ENCODE assay signal across 1 cellular context in the genomic region with DNA sequence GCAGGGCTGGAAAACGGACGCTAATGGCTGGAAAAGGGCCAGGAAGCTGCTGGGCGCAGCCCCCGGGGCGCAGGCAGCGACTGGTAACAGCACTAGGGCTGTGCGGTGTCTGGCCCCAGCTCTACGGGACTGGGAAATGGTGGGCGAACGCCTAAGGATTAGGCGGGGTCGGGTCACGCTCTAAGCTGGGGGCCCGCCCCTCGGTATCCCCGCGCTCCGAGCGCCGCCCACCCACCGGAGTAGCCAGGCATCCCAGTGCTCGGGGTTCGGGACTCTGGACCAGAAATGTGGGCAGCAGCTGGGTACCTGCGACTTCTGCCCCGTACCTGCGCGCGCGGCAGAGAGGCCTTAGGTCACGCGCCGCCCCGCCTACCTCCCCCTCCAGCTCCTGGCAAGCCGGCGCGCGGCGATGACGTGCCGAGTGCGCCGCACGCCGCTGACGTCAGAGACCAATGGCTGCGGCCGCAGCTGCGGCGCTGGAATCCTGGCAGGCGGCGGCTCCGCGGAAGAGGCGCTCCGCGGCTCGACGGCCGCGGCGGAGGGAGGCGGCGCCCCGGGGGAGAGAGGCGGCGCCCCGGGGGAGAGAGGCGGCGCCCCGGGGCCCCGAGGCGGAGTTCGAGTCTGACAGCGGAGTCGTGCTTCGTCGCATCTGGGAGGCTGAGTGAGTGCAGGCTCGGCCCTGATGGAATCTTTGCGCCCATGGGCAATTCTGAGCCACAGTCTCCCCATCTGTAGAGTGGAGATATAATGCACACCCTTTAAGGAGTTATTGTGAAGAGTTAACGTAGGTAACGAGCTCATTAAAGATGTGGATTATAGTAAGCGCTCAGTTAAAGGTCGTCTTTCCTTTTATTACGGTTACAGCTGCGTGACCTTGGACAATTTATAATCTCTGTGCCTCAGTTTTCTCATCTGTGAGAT.
TF ChIP-seq lines count a peak whose summit lies in the region.

TSS of gene HPS4 (minus strand) at position 345 of the 921 bp plus-strand sequence. CDS start 2,021 bp downstream, outside the sequence.
TSS of gene SRRD (plus strand) at position 439 of the 921 bp plus-strand sequence. CDS start at position 453, 14 bp downstream.

TF ChIP-seq in HepG2, 621 proteins besides CTCF, POLR2A, EP300 and RAD21 (continued from another document and continues in another):
- peak; percentile 70; the same call in 1 of the 2 replicates for TF ChIP-seq ZNF142 (CRISPR knock-in tag; IDR thresholded peaks at IDR 0.05)
- TF ChIP-seq PLRG1 (conservative IDR thresholded peaks at IDR 0.05), result no peak
- TF ChIP-seq RNF219 (CRISPR knock-in tag; IDR thresholded peaks at IDR 0.05), result no peak
- TF ChIP-seq ZNF530 (CRISPR knock-in tag; IDR thresholded peaks at IDR 0.05; ENCODE audit: low read depth), result no peak
- TF ChIP-seq, protein P1, sequence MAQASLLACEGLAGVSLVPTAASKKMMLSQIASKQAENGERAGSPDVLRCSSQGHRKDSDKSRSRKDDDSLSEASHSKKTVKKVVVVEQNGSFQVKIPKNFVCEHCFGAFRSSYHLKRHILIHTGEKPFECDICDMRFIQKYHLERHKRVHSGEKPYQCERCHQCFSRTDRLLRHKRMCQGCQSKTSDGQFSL (CRISPR knock-in tag; IDR thresholded peaks at IDR 0.05), result peak; percentile 86
- no peak for TF ChIP-seq ZNF207 (IDR thresholded peaks at IDR 0.05; ENCODE audit: borderline replicate concordance)
- no peak for TF ChIP-seq SNAI1 (CRISPR knock-in tag; IDR thresholded peaks at IDR 0.05; ENCODE audit: borderline replicate concordance)
- TF ChIP-seq, protein P2, sequence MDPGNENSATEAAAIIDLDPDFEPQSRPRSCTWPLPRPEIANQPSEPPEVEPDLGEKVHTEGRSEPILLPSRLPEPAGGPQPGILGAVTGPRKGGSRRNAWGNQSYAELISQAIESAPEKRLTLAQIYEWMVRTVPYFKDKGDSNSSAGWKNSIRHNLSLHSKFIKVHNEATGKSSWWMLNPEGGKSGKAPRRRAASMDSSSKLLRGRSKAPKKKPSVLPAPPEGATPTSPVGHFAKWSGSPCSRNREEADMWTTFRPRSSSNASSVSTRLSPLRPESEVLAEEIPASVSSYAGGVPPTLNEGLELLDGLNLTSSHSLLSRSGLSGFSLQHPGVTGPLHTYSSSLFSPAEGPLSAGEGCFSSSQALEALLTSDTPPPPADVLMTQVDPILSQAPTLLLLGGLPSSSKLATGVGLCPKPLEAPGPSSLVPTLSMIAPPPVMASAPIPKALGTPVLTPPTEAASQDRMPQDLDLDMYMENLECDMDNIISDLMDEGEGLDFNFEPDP (CRISPR knock-in tag; conservative IDR thresholded peaks at IDR 0.05), result no peak
- TF ChIP-seq PBX3 (CRISPR knock-in tag; IDR thresholded peaks at IDR 0.05; ENCODE audit: borderline replicate concordance), result no peak
- no peak for TF ChIP-seq STAT5B (CRISPR knock-in tag; IDR thresholded peaks at IDR 0.05)
- TF ChIP-seq ZNF598 (CRISPR knock-in tag; IDR thresholded peaks at IDR 0.05; ENCODE audit: borderline replicate concordance), result 0 out of 2 replicates have a peak, but pooled peaks have one; percentile 94
- TF ChIP-seq, protein P3, sequence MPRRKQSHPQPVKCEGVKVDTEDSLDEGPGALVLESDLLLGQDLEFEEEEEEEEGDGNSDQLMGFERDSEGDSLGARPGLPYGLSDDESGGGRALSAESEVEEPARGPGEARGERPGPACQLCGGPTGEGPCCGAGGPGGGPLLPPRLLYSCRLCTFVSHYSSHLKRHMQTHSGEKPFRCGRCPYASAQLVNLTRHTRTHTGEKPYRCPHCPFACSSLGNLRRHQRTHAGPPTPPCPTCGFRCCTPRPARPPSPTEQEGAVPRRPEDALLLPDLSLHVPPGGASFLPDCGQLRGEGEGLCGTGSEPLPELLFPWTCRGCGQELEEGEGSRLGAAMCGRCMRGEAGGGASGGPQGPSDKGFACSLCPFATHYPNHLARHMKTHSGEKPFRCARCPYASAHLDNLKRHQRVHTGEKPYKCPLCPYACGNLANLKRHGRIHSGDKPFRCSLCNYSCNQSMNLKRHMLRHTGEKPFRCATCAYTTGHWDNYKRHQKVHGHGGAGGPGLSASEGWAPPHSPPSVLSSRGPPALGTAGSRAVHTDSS (CRISPR knock-in tag; conservative IDR thresholded peaks at IDR 0.05), result 0 out of 2 replicates have a peak, but pooled peaks have one; percentile 48
- TF ChIP-seq GPN1 (CRISPR knock-in tag; IDR thresholded peaks at IDR 0.05; ENCODE audit: borderline replicate concordance), result no peak
- TF ChIP-seq HMGA1 (CRISPR knock-in tag; conservative IDR thresholded peaks at IDR 0.05), result no peak
- TF ChIP-seq TFAP4 (IDR thresholded peaks at IDR 0.05; ENCODE audit: borderline replicate concordance, low read depth), result peak; percentile 72; the same call in 1 of the 2 replicates
- no peak for TF ChIP-seq HMG20B (CRISPR knock-in tag; conservative IDR thresholded peaks at IDR 0.05)
- TF ChIP-seq FOXM1 (CRISPR knock-in tag; IDR thresholded peaks at IDR 0.05), result 0 out of 2 replicates have a peak, but pooled peaks have one; percentile 54
- no peak for TF ChIP-seq KAT2B (IDR thresholded peaks at IDR 0.05; ENCODE audit: borderline replicate concordance, low read depth, low read length)
- TF ChIP-seq, protein P4, sequence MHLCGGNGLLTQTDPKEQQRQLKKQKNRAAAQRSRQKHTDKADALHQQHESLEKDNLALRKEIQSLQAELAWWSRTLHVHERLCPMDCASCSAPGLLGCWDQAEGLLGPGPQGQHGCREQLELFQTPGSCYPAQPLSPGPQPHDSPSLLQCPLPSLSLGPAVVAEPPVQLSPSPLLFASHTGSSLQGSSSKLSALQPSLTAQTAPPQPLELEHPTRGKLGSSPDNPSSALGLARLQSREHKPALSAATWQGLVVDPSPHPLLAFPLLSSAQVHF (CRISPR knock-in tag; IDR thresholded peaks at IDR 0.05), result no peak
- peak; percentile 22 for TF ChIP-seq NAIF1 (CRISPR knock-in tag; IDR thresholded peaks at IDR 0.05; ENCODE audit: borderline replicate concordance)
- TF ChIP-seq, protein P5, sequence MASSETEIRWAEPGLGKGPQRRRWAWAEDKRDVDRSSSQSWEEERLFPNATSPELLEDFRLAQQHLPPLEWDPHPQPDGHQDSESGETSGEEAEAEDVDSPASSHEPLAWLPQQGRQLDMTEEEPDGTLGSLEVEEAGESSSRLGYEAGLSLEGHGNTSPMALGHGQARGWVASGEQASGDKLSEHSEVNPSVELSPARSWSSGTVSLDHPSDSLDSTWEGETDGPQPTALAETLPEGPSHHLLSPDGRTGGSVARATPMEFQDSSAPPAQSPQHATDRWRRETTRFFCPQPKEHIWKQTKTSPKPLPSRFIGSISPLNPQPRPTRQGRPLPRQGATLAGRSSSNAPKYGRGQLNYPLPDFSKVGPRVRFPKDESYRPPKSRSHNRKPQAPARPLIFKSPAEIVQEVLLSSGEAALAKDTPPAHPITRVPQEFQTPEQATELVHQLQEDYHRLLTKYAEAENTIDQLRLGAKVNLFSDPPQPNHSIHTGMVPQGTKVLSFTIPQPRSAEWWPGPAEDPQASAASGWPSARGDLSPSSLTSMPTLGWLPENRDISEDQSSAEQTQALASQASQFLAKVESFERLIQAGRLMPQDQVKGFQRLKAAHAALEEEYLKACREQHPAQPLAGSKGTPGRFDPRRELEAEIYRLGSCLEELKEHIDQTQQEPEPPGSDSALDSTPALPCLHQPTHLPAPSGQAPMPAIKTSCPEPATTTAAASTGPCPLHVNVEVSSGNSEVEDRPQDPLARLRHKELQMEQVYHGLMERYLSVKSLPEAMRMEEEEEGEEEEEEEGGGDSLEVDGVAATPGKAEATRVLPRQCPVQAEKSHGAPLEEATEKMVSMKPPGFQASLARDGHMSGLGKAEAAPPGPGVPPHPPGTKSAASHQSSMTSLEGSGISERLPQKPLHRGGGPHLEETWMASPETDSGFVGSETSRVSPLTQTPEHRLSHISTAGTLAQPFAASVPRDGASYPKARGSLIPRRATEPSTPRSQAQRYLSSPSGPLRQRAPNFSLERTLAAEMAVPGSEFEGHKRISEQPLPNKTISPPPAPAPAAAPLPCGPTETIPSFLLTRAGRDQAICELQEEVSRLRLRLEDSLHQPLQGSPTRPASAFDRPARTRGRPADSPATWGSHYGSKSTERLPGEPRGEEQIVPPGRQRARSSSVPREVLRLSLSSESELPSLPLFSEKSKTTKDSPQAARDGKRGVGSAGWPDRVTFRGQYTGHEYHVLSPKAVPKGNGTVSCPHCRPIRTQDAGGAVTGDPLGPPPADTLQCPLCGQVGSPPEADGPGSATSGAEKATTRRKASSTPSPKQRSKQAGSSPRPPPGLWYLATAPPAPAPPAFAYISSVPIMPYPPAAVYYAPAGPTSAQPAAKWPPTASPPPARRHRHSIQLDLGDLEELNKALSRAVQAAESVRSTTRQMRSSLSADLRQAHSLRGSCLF (CRISPR knock-in tag; IDR thresholded peaks at IDR 0.05; ENCODE audit: borderline replicate concordance), result no peak
- TF ChIP-seq GABPA (IDR thresholded peaks at IDR 0.05; ENCODE audit: low read depth, low read length), result peak; percentile 35; the same call in 1 of the 2 replicates
- peak; percentile 57 for TF ChIP-seq GABPA (CRISPR knock-in tag; IDR thresholded peaks at IDR 0.05; ENCODE audit: low read depth)
- no peak for TF ChIP-seq RFXANK (CRISPR knock-in tag; IDR thresholded peaks at IDR 0.05)
- peak; percentile 89 for TF ChIP-seq MAX (IDR thresholded peaks at IDR 0.05)
- no peak for TF ChIP-seq FOXJ3 (CRISPR knock-in tag; IDR thresholded peaks at IDR 0.05; ENCODE audit: borderline replicate concordance)
- no peak for TF ChIP-seq ZNF562 (CRISPR knock-in tag; IDR thresholded peaks at IDR 0.05; ENCODE audit: borderline replicate concordance)
- no peak for TF ChIP-seq REXO4 (CRISPR knock-in tag; IDR thresholded peaks at IDR 0.05; ENCODE audit: borderline replicate concordance)
- no peak for TF ChIP-seq ZNF749 (CRISPR knock-in tag; IDR thresholded peaks at IDR 0.05; ENCODE audit: borderline replicate concordance)
- TF ChIP-seq AGO1 (IDR thresholded peaks at IDR 0.05; ENCODE audit: low read depth, low read length, poor library complexity, severe bottlenecking), result no peak
- no peak for TF ChIP-seq RAD51 (IDR thresholded peaks at IDR 0.05; ENCODE audit: borderline replicate concordance)
- TF ChIP-seq ETV6 (CRISPR knock-in tag; conservative IDR thresholded peaks at IDR 0.05), result peak; percentile 83; the same call in 1 of the 2 replicates
